ENCODE assay signal across 8 cellular contexts in genomic region chr17:75289122-75289831, GRCh38. TPM values are rescaled to one million over a fixed set of nuclear protein-coding genes. Genes with fewer than 3 reads are reported as not detected.
A peak's percentile ranks its signal among the peaks of the same experiment; 100 is the strongest.
DNase-seq lines count a peak whose midpoint lies in the region; ATAC-seq and TF ChIP-seq lines count a peak whose summit lies in the region.

SLC25A19 (minus strand) TSS chr17:75289433; CDS start chr17:75286764, 2,669 bp downstream.

- no peak within 1 kb of the TSS for H2AK5ac ChIP-seq in mesendoderm (ENCODE audit: low read length)

- peak within 1 kb of the TSS; percentile 81 for H3K9ac ChIP-seq in NT2/D1 (ENCODE audit: insufficient read length, low read depth)
- peak within 1 kb of the TSS; percentile 92 for H3K9ac ChIP-seq in endocrine pancreas (ENCODE audit: control insufficient read depth, insufficient read depth, low read length)
- peak within 1 kb of the TSS; percentile 70 for H3K9ac ChIP-seq in mesendoderm (ENCODE audit: low read length)

- CTCF ChIA-PET in Calu3 (lab: Charles Lee), result interaction anchor here (0.6 to 2.1 kb wide), 15 partner anchors 9 to 304 kb away, joined by 3 to 32 read pairs (median 4); partner anchors contain the start of genes GRB2, MIF4GD, MRPL58 and TMEM94
- CTCF ChIA-PET in activated CD8-positive, alpha-beta memory T cell treated with anti-CD3 and anti-CD28 coated beads, Interleukin-2, amount 10 ng/mL, durations not matched to agents 7 days and 5 days (lab: Charles Lee), result interaction anchor here (0.6 to 4.2 kb wide), 25 partner anchors 8 to 464 kb away, joined by 3 to 86 read pairs (median 5); partner anchors contain the start of genes GRB2, MIF4GD, MRPS7 and NUP85

- peak within 1 kb of the TSS; percentile 90 for H3K4me3 Mint-ChIP-seq in Calu3 (ENCODE audit: low read depth, unreplicated experiment)
- peak within 1 kb of the TSS; percentile 97 for H3K4me3 Mint-ChIP-seq in activated CD8-positive, alpha-beta memory T cell treated with anti-CD3 and anti-CD28 coated beads, Interleukin-2, amount 10 ng/mL, durations not matched to agents 7 days and 5 days

- H3K4me3 ChIP-seq in NT2/D1 (ENCODE audit: insufficient read length, low read depth), result peak within 1 kb of the TSS; percentile 93
- peak within 1 kb of the TSS; percentile 82 for H3K4me3 ChIP-seq in endocrine pancreas (ENCODE audit: control insufficient read depth, insufficient read depth, low read length)
- peak within 1 kb of the TSS; percentile 50 for H3K4me3 ChIP-seq in mesendoderm (ENCODE audit: low read length)

- no peak within 1 kb of the TSS for H4K8ac ChIP-seq in mesendoderm (ENCODE audit: low read depth, low read length)

- H3K9me3 ChIP-seq in NT2/D1 (ENCODE audit: insufficient read depth, low read length), result no peaks in the 10 kb centered on the region
- H3K9me3 ChIP-seq in endocrine pancreas (ENCODE audit: control insufficient read depth, low read length), result no peaks in the 10 kb centered on the region

- peaks cover 26% of the 10 kb centered on the region for H3K36me3 ChIP-seq in NT2/D1 (ENCODE audit: insufficient read depth, insufficient read length, low read length)
- no peaks in the 10 kb centered on the region for H3K36me3 ChIP-seq in endocrine pancreas (ENCODE audit: control insufficient read depth, insufficient read depth, low read length)
- no peaks in the 10 kb centered on the region for H3K36me3 ChIP-seq in mesendoderm (ENCODE audit: control insufficient read depth, insufficient read depth, low read length)

- peaks cover 9% of the 10 kb centered on the region for H3K4me1 Mint-ChIP-seq in Calu3 (ENCODE audit: low read depth, unreplicated experiment)
- H3K4me1 Mint-ChIP-seq in activated CD8-positive, alpha-beta memory T cell treated with anti-CD3 and anti-CD28 coated beads, Interleukin-2, amount 10 ng/mL, durations not matched to agents 7 days and 5 days, result peaks cover 24% of the 10 kb centered on the region

- H3K9me3 Mint-ChIP-seq in Calu3 (ENCODE audit: low read depth, unreplicated experiment), result no peaks in the 10 kb centered on the region
- no peaks in the 10 kb centered on the region for H3K9me3 Mint-ChIP-seq in activated CD8-positive, alpha-beta memory T cell treated with anti-CD3 and anti-CD28 coated beads, Interleukin-2, amount 10 ng/mL, durations not matched to agents 7 days and 5 days (ENCODE audit: low read depth)

- ATAC-seq in GM21381 (IDR thresholded peaks at IDR 0.05; ENCODE audit: unreplicated experiment), result peak; percentile 86
- peak; percentile 92 for ATAC-seq in activated CD8-positive, alpha-beta memory T cell treated with anti-CD3 and anti-CD28 coated beads, Interleukin-2, amount 10 ng/mL, durations not matched to agents 7 days and 5 days

- H2BK15ac ChIP-seq in mesendoderm (replicated peaks; ENCODE audit: low read depth), result no peak within 1 kb of the TSS

- H3K4me1 ChIP-seq in NT2/D1 (ENCODE audit: insufficient read depth, insufficient read length) (no peaks in the 10 kb centered on the region), endocrine pancreas (ENCODE audit: control insufficient read depth, insufficient read depth, low read length) (no peaks in the 10 kb centered on the region), mesendoderm (ENCODE audit: control insufficient read depth, low read depth, low read length) (no peaks in the 10 kb centered on the region)

- peak; percentile 97 for DNase-seq in Calu3
- DNase-seq in HUDEP-2 (lab: John Stamatoyannopoulos, UW; ENCODE audit: unreplicated experiment in 76 of 76), result peak in 75 of 76 experiments; percentile 37 to 99 (median 97)
- peak; percentile 97 for DNase-seq in NT2/D1 (ENCODE audit: low read depth, low spot score)
- peak; percentile 100 for DNase-seq in activated CD8-positive, alpha-beta memory T cell treated with anti-CD3 and anti-CD28 coated beads, Interleukin-2, amount 10 ng/mL, durations not matched to agents 7 days and 5 days
- peak; percentile 100 for DNase-seq in mesendoderm
- DNase-seq in stimulated activated CD8-positive, alpha-beta memory T cell treated with anti-CD3 and anti-CD28 coated beads, Interleukin-15, amount 100 ng/mL, for 1 hour (ENCODE audit: low read depth), result peak; percentile 92

- peak within 1 kb of the TSS; percentile 32 for H2BK120ac ChIP-seq in mesendoderm (ENCODE audit: low read depth, low read length)

- no peak within 1 kb of the TSS for H4K5ac ChIP-seq in mesendoderm (ENCODE audit: low read length)

- BruUV-seq in Calu3 (replicated peaks; lab: Mats Ljungman, UMichigan), result no TSS peak

- peaks cover 7% of the 10 kb centered on the region for H3K27me3 ChIP-seq in NT2/D1 (ENCODE audit: insufficient read depth, insufficient read length)
- no peaks in the 10 kb centered on the region for H3K27me3 ChIP-seq in endocrine pancreas (ENCODE audit: control insufficient read depth, insufficient read depth, low read length)
- H3K27me3 ChIP-seq in mesendoderm (ENCODE audit: insufficient read depth, low read length, poor library complexity), result no peaks in the 10 kb centered on the region

- WGBS in mesendoderm (ENCODE audit: extremely low coverage, insufficient coverage, low lambda C conversion rate), result no CpG with 5 or more reads among the region's 65 CpGs

- no peak for TF ChIP-seq CTCF in Calu3 (IDR thresholded peaks at IDR 0.05; ENCODE audit: unreplicated experiment)

- intact Hi-C loops in Calu3 (cut with micrococcal nuclease; ENCODE audit: unreplicated experiment), result no loop called here

- H3K36me3 Mint-ChIP-seq in Calu3 (ENCODE audit: insufficient read depth, unreplicated experiment), result peaks cover 28% of the 10 kb centered on the region
- H3K36me3 Mint-ChIP-seq in activated CD8-positive, alpha-beta memory T cell treated with anti-CD3 and anti-CD28 coated beads, Interleukin-2, amount 10 ng/mL, durations not matched to agents 7 days and 5 days, result peaks cover 13% of the 10 kb centered on the region

- peak within 1 kb of the TSS; percentile 90 for H3K4me2 ChIP-seq in mesendoderm (ENCODE audit: low read length)

- H3K56ac ChIP-seq in mesendoderm (ENCODE audit: low read length), result peak within 1 kb of the TSS; percentile 86

- H3K27ac ChIP-seq in mesendoderm (ENCODE audit: low read depth, low read length), result no peak within 1 kb of the TSS

- no peak within 1 kb of the TSS for H3K23ac ChIP-seq in mesendoderm (ENCODE audit: low read length)

- H3K18ac ChIP-seq in mesendoderm (ENCODE audit: low read length), result peak within 1 kb of the TSS; percentile 14

- no peaks in the 10 kb centered on the region for H3K79me1 ChIP-seq in mesendoderm (ENCODE audit: low read length)

- H3K27me3 Mint-ChIP-seq in Calu3 (ENCODE audit: unreplicated experiment), result no peaks in the 10 kb centered on the region
- no peaks in the 10 kb centered on the region for H3K27me3 Mint-ChIP-seq in activated CD8-positive, alpha-beta memory T cell treated with anti-CD3 and anti-CD28 coated beads, Interleukin-2, amount 10 ng/mL, durations not matched to agents 7 days and 5 days

- no peak within 1 kb of the TSS for H2BK5ac ChIP-seq in mesendoderm (ENCODE audit: low read length)

- H3K4ac ChIP-seq in mesendoderm (ENCODE audit: low read depth, low read length), result no peak within 1 kb of the TSS

- H3K27ac Mint-ChIP-seq in Calu3 (ENCODE audit: unreplicated experiment), result peak within 1 kb of the TSS; percentile 92
- H3K27ac Mint-ChIP-seq in activated CD8-positive, alpha-beta memory T cell treated with anti-CD3 and anti-CD28 coated beads, Interleukin-2, amount 10 ng/mL, durations not matched to agents 7 days and 5 days, result peak within 1 kb of the TSS; percentile 100

- H3K79me2 ChIP-seq in mesendoderm (ENCODE audit: control insufficient read depth, insufficient read depth, low read length), result no peaks in the 10 kb centered on the region

RNA-seq across cellular contexts. Expression of gene SLC25A19, which starts in this region (rescaled TPM):
- total RNA-seq in Calu3 (2022), result 26.7 and 26.8 TPM in 2 replicates
- total RNA-seq in activated CD8-positive, alpha-beta memory T cell treated with anti-CD3 and anti-CD28 coated beads, Interleukin-2, amount 10 ng/mL, durations not matched to agents 7 days and 5 days, result 10 to 100 TPM; 46.3 to 66.4 TPM
- 25.8 TPM for polyA plus RNA-seq in mesendoderm (2013, experiment 1 of 2)
- 28.6 TPM for polyA plus RNA-seq in mesendoderm (2013, experiment 2 of 2)
